1 cellular context compared by ENCODE assay signal in genomic region chr17:55683554-55684315, GRCh38.
TF ChIP-seq lines count a peak whose summit lies in the region.

No MANE protein-coding gene starts in this region.

TF ChIP-seq in K562, 482 proteins besides CTCF, POLR2A, EP300 and RAD21 (continued from another document):
- TF ChIP-seq PBX2 (CRISPR knock-in tag; IDR thresholded peaks at IDR 0.05; ENCODE audit: low read depth) (no peak), PBX2 (tag; conservative IDR thresholded peaks at IDR 0.05; ENCODE audit: low read depth) (peak; percentile 73), HMGXB4 (CRISPR knock-in tag; IDR thresholded peaks at IDR 0.05) (no peak), NCOA2 (IDR thresholded peaks at IDR 0.05; ENCODE audit: partially characterized antibody in 2 of 2) (no peak), ZNF124 (CRISPR knock-in tag; IDR thresholded peaks at IDR 0.05) (no peak), HOXB6 (CRISPR knock-in tag; IDR thresholded peaks at IDR 0.05; ENCODE audit: borderline replicate concordance) (no peak), MEIS2 (IDR thresholded peaks at IDR 0.05; ENCODE audit: partially characterized antibody) (peak; percentile 47), ZNF3 (CRISPR knock-in tag; IDR thresholded peaks at IDR 0.05) (no peak), MLLT1 (IDR thresholded peaks at IDR 0.05) (no peak), RREB1 (CRISPR knock-in tag; IDR thresholded peaks at IDR 0.05) (no peak)
TF ChIP-seq in K562: peak in this region for 11.
